8 cellular contexts compared by ENCODE assay signal in the genomic region with DNA sequence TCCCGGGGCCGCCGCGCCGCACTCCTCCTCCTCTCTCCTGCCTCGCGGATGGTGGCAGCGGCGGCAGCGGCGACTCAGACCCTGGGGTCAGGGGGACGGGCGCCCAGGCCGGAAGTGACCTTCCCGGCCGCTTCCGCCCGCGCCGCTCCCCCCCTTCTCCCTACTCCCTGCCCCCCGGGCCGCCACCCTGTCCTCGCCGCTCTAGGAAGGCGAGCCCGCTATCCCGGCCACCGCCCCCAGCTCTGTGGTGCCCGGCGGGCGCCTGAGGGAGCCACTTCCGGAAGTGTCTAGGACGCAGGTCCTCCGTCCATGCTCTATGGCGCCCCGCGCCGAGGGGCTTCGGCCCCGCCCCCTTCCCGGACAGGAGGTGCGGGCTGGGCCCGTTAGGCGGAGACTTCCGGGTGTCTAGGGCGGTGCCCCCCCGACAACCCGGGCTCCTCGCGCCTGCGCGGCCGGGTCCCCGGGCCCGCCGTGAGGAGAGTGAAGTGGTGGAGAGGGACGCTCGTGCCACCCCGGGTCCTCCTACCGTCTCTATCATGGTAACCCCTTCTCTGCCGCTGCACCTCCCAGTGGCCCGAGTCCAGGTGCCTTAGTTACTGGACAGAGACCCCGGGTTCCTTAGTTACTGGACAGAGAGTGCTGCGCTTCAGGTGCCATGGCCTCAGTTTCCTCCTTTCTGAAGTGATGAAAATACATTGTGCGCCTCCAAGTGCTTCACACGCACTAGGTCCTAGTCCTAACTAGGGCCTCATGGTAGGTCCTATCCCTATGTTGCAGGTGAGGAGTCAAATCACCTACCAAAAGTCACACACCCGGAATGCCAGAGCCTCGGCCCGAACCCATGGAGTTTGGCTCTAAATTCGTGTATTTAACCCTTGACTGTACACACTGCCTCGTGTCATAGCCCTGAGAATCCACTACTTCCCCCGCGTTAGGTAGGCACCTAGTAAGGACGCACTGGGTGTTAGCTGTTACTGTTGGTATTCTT. TPM values are rescaled to one million over a fixed set of nuclear protein-coding genes. Genes with fewer than 3 reads are reported as not detected.
A peak's percentile ranks its signal among the peaks of the same experiment; 100 is the strongest.
DNase-seq lines count a peak whose midpoint lies in the region; ATAC-seq and TF ChIP-seq lines count a peak whose summit lies in the region.

A gene (minus strand): TSS at position 116 of the 988 bp plus-strand sequence. CDS start 18,078 bp downstream, outside the sequence.

- intact Hi-C loops in natural killer cell (cut with micrococcal nuclease): loop anchor here (1.0 kb wide), 2 partner anchors 19 to 194 kb away; no protein-coding TSS in a partner anchor

- CTCF ChIA-PET in RWPE1 (lab: Yijun Ruan, JAX): no interaction called here

- H3K4me2 ChIP-seq in fibroblast of lung (ENCODE audit: extremely low read depth, insufficient read depth, low read length): peak within 1 kb of the TSS; percentile 96

- no peaks in the 10 kb centered on the region for H3K36me3 ChIP-seq in fibroblast of lung (ENCODE audit: control insufficient read depth, insufficient read depth, low read length)

- H2AFZ ChIP-seq in fibroblast of lung (ENCODE audit: low read length): peak within 1 kb of the TSS; percentile 84

- POLR2A ChIA-PET in RWPE1 (lab: Yijun Ruan, JAX; ENCODE audit: low non-redundant PET): no interaction called here

- peaks cover 15% of the 10 kb centered on the region for H3K4me1 ChIP-seq in fibroblast of lung (ENCODE audit: control insufficient read depth, extremely low read depth, insufficient read depth, low read length)

- H3K27ac Mint-ChIP-seq in activated T-helper 17 cell treated with anti-CD3 and anti-CD28 coated beads, Interleukin-2, amount 50 U/mL, for 72 hours: peak within 1 kb of the TSS; percentile 91
- H3K27ac Mint-ChIP-seq in natural killer cell: peak within 1 kb of the TSS; percentile 92 to 98

- H3K79me2 ChIP-seq in fibroblast of lung (ENCODE audit: control insufficient read depth, insufficient read depth, low read length): peaks cover 41% of the 10 kb centered on the region

- H3K9ac ChIP-seq in fibroblast of lung (ENCODE audit: insufficient read depth, low read length): peak within 1 kb of the TSS; percentile 90

- H3K27ac ChIP-seq in RWPE1 (peak within 1 kb of the TSS; percentile 89), fibroblast of lung (ENCODE audit: insufficient read depth, low read length) (peak within 1 kb of the TSS; percentile 95)

- TF ChIP-seq CTCF in LNCaP clone FGC (IDR thresholded peaks at IDR 0.05; ENCODE audit: control insufficient read depth, extremely low read depth, insufficient read depth): no peak
- TF ChIP-seq CTCF in RWPE1 (conservative IDR thresholded peaks at IDR 0.05; ENCODE audit: low read depth): no peak
- TF ChIP-seq CTCF in fibroblast of lung (conservative IDR thresholded peaks at IDR 0.05 in 1 of 2, IDR thresholded peaks at IDR 0.05 in 1 of 2; ENCODE audit: low read depth in 1 of 2, low read length in 2 of 2): no peak
- TF ChIP-seq CTCF in natural killer cell (IDR thresholded peaks at IDR 0.05): no peak

- H3K27me3 ChIP-seq in fibroblast of lung (ENCODE audit: control insufficient read depth, insufficient read depth, low read length): no peaks in the 10 kb centered on the region

- H3K9me3 ChIP-seq in fibroblast of lung (ENCODE audit: control insufficient read depth, insufficient read depth, low read depth, low read length): no peaks in the 10 kb centered on the region

- no peaks in the 10 kb centered on the region for H3K27me3 Mint-ChIP-seq in activated T-helper 17 cell treated with anti-CD3 and anti-CD28 coated beads, Interleukin-2, amount 50 U/mL, for 72 hours
- H3K27me3 Mint-ChIP-seq in natural killer cell (ENCODE audit: low read depth in 2 of 2): no peaks in the 10 kb centered on the region

- H3K4me1 Mint-ChIP-seq in activated T-helper 17 cell treated with anti-CD3 and anti-CD28 coated beads, Interleukin-2, amount 50 U/mL, for 72 hours: no peaks in the 10 kb centered on the region
- H3K4me1 Mint-ChIP-seq in natural killer cell: peaks cover 21 to 37% of the 10 kb centered on the region in 2 donors

- DNase-seq in Daoy (ENCODE audit: low read depth): peak; percentile 98
- peak; percentile 94 for DNase-seq in GOT3 (lab: John Stamatoyannopoulos, UW)
- peak; percentile 85 for DNase-seq in LNCaP clone FGC (ENCODE audit: low read depth)
- DNase-seq in RWPE1 (ENCODE audit: low spot score): peak; percentile 94
- DNase-seq in fibroblast of lung (ENCODE audit: low read depth in 2 of 2): peak; percentile 96 to 98
- DNase-seq in natural killer cell: peak; percentile 95
- peak; percentile 95 for DNase-seq in stimulated activated naive CD4-positive, alpha-beta T cell treated with Interleukin-2 at 50 U/mL for 16 hours (lab: John Stamatoyannopoulos, UW)

- no peaks in the 10 kb centered on the region for H3K9me3 Mint-ChIP-seq in activated T-helper 17 cell treated with anti-CD3 and anti-CD28 coated beads, Interleukin-2, amount 50 U/mL, for 72 hours
- H3K9me3 Mint-ChIP-seq in natural killer cell: no peaks in the 10 kb centered on the region

- no peaks in the 10 kb centered on the region for H4K20me1 ChIP-seq in fibroblast of lung (ENCODE audit: control insufficient read depth, extremely low read depth, insufficient read depth, low read length)

- peak; percentile 87 for ATAC-seq in activated T-helper 17 cell treated with anti-CD3 and anti-CD28 coated beads, Interleukin-2, amount 50 U/mL, for 72 hours (replicated peaks)
- ATAC-seq in natural killer cell: peak; percentile 81 to 91 (median 83)

- peaks cover 10% of the 10 kb centered on the region for H3K36me3 Mint-ChIP-seq in activated T-helper 17 cell treated with anti-CD3 and anti-CD28 coated beads, Interleukin-2, amount 50 U/mL, for 72 hours (ENCODE audit: low read depth)
- H3K36me3 Mint-ChIP-seq in natural killer cell: no peaks in the 10 kb centered on the region

- H3K4me3 Mint-ChIP-seq in activated T-helper 17 cell treated with anti-CD3 and anti-CD28 coated beads, Interleukin-2, amount 50 U/mL, for 72 hours: peak within 1 kb of the TSS; percentile 86
- peak within 1 kb of the TSS; percentile 97 for H3K4me3 Mint-ChIP-seq in natural killer cell

- H3K4me3 ChIP-seq in LNCaP clone FGC (ENCODE audit: low read depth, low read length): peak within 1 kb of the TSS; percentile 67
- H3K4me3 ChIP-seq in fibroblast of lung (replicated peaks in 1 of 4; ENCODE audit: control extremely low read depth in 1 of 4, insufficient read depth in 1 of 4, low read depth in 3 of 4, low read length in 4 of 4): peak within 1 kb of the TSS; percentile 76 to 82 (median 81)

RNA-seq across cellular contexts. Expression of the gene that starts here (rescaled TPM):
- 18.8 and 43.8 TPM in 2 replicates for total RNA-seq in Daoy (2014; rRNA removed; shearing (Covaris generic))
- total RNA-seq in activated T-helper 17 cell treated with anti-CD3 and anti-CD28 coated beads, Interleukin-2, amount 50 U/mL, for 72 hours: 10 to 100 TPM; 27.8 to 33.2 TPM
- total RNA-seq in fibroblast of lung (28.7 and 28.8 TPM in 2 replicates), natural killer cell (10 to 100 TPM; 23.9 to 42.0 (median 36.9) TPM)
- polyA plus RNA-seq in fibroblast of lung: 2.6 and 2.9 TPM in 2 replicates
- 15.4 and 22.8 TPM in 2 replicates for polyA plus RNA-seq in fibroblast of lung (2012)
- polyA minus RNA-seq in fibroblast of lung (ENCODE audit: low replicate concordance): 4.1 and 10.7 TPM in 2 replicates

Comparison
In these comparisons a context has a peak if more than half of its experiments do, and no peak if none do; other contexts are left out.
1. Peak in every context shown above with its lines: DNase-seq, ATAC-seq, H3K4me3 ChIP-seq and H3K27ac ChIP-seq.